ENCODE assay signal across 8 cellular contexts in the genomic region with DNA sequence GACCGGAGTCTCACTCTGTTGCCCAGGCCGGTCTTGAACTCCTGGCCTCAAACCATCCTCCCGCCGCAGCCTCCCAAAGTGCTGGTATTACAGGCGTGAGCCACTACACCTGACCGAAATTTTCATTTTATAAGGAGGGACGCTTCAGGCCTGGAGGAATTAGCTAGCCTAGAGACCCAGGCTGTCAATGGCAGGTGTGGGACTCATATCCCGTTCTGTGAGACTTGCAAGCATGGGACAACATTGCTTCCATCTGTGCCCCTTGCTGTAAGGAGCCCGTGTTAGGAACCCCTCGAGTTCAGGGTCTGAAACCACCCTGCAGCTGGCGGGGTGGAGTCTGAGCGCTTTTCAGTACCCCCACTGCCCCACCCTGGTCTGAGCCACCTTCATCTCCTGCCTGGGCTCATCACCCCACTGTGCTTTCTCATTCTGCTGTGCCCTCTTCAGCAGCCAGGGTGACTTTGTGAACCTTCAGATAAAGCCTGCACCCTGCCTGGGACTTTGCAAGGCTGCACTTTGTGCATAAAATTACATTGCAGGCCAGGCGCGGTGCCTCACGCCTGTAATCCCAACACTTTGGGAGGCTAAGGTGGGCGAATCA. TPM values are rescaled to one million over a fixed set of nuclear protein-coding genes. Genes with fewer than 3 reads are reported as not detected.
DNase-seq lines count a peak whose midpoint lies in the region; ATAC-seq and TF ChIP-seq lines count a peak whose summit lies in the region.

No MANE protein-coding gene starts in this region.

- peak overlapping the region; percentile 95 for H2AK5ac ChIP-seq in mesenchymal stem cell (ENCODE audit: low read length, severe bottlenecking)

- no peak overlapping the region for H2BK15ac ChIP-seq in mesenchymal stem cell (ENCODE audit: low read depth, poor library complexity, severe bottlenecking)

- H3K36me3 ChIP-seq in mesenchymal stem cell (ENCODE audit: control insufficient read depth in 1 of 2, insufficient read depth in 2 of 2, low read depth in 1 of 2, low read length in 2 of 2) (peaks cover 8 to 19% of the 10 kb centered on the region in 2 experiments), uterus (no peaks in the 10 kb centered on the region)

- no peak overlapping the region for H2BK12ac ChIP-seq in mesenchymal stem cell (ENCODE audit: low read length in 2 of 2)

- no peak overlapping the region for H3K9ac ChIP-seq in mesenchymal stem cell (ENCODE audit: low read length)

- no peak overlapping the region for H3K14ac ChIP-seq in mesenchymal stem cell (ENCODE audit: low read length in 2 of 2)

- no peak overlapping the region for H3K18ac ChIP-seq in mesenchymal stem cell (ENCODE audit: low read depth in 1 of 2, low read length in 2 of 2)

- H3K4me3 ChIP-seq in mesenchymal stem cell (ENCODE audit: insufficient read depth in 1 of 2, low read depth in 1 of 2, low read length in 2 of 2) = peak overlapping the region in 1 of 2 experiments; percentile 98
- no peak overlapping the region for H3K4me3 ChIP-seq in uterus

- H2BK120ac ChIP-seq in mesenchymal stem cell (ENCODE audit: low read depth, low read length) = no peak overlapping the region

- H2BK5ac ChIP-seq in mesenchymal stem cell (ENCODE audit: low read depth, low read length, poor library complexity, severe bottlenecking) = no peak overlapping the region

- H3K36me3 Mint-ChIP-seq in activated naive CD4-positive, alpha-beta T cell treated with anti-CD3 and anti-CD28 coated beads, Interleukin-2, amount 50 U/mL, for 24 hours = peaks cover 3% of the 10 kb centered on the region
- H3K36me3 Mint-ChIP-seq in activated naive CD8-positive, alpha-beta T cell treated with anti-CD3 and anti-CD28 coated beads for 36 hours = peaks cover 13% of the 10 kb centered on the region

- TF ChIP-seq CTCF in uterus (IDR thresholded peaks at IDR 0.05) = no peak

- peak overlapping the region; percentile 7 for H4K8ac ChIP-seq in mesenchymal stem cell (ENCODE audit: low read length)

- no peak overlapping the region for H3K23ac ChIP-seq in mesenchymal stem cell (ENCODE audit: low read length in 2 of 2)

- DNase-seq in activated naive CD4-positive, alpha-beta T cell (lab: John Stamatoyannopoulos, UW) = no peak
- DNase-seq in activated naive CD8-positive, alpha-beta T cell treated with anti-CD3 and anti-CD28 coated beads for 36 hours = peak; percentile 4
- peak; percentile 27 for DNase-seq in mesenchymal stem cell
- no peak for DNase-seq in uterus
- DNase-seq in SKM-1 treated with dmso at 0.1 percent for 144 hours (lab: John Stamatoyannopoulos, UW; ENCODE audit: unreplicated experiment) = no peak
- no peak for DNase-seq in sciatic nerve (ENCODE audit: low spot score)

- intact Hi-C loops in uterus (cut with DNase I; ENCODE audit: low total_unique reads) (no loop called here), sciatic nerve (cut with DNase I) (no loop called here)

- no peak overlapping the region for H2AFZ ChIP-seq in mesenchymal stem cell (ENCODE audit: low read depth, low read length)

- H3K27ac Mint-ChIP-seq in activated naive CD4-positive, alpha-beta T cell treated with anti-CD3 and anti-CD28 coated beads, Interleukin-2, amount 50 U/mL, for 24 hours = no peak overlapping the region
- H3K27ac Mint-ChIP-seq in activated naive CD8-positive, alpha-beta T cell treated with anti-CD3 and anti-CD28 coated beads for 36 hours = no peak overlapping the region

- no peaks in the 10 kb centered on the region for H3K27me3 Mint-ChIP-seq in activated naive CD4-positive, alpha-beta T cell treated with anti-CD3 and anti-CD28 coated beads, Interleukin-2, amount 50 U/mL, for 24 hours
- H3K27me3 Mint-ChIP-seq in activated naive CD8-positive, alpha-beta T cell treated with anti-CD3 and anti-CD28 coated beads for 36 hours = no peaks in the 10 kb centered on the region

- ATAC-seq in sciatic nerve (no peak), HG03342 (IDR thresholded peaks at IDR 0.05; ENCODE audit: unreplicated experiment) (no peak)

- H3K27me3 ChIP-seq in mesenchymal stem cell (ENCODE audit: control insufficient read depth in 1 of 2, insufficient read depth in 1 of 2, low read length in 2 of 2) (no peaks in the 10 kb centered on the region), uterus (no peaks in the 10 kb centered on the region)

- no peaks in the 10 kb centered on the region for H3K9me3 Mint-ChIP-seq in activated naive CD4-positive, alpha-beta T cell treated with anti-CD3 and anti-CD28 coated beads, Interleukin-2, amount 50 U/mL, for 24 hours
- H3K9me3 Mint-ChIP-seq in activated naive CD8-positive, alpha-beta T cell treated with anti-CD3 and anti-CD28 coated beads for 36 hours = no peaks in the 10 kb centered on the region

- TF ChIP-seq POLR2A in uterus (IDR thresholded peaks at IDR 0.05) = no peak

- no peaks in the 10 kb centered on the region for H3K9me3 ChIP-seq in mesenchymal stem cell (ENCODE audit: control insufficient read depth, low read length)
- H3K9me3 ChIP-seq in uterus = no peaks in the 10 kb centered on the region

- H3K4me2 ChIP-seq in mesenchymal stem cell (ENCODE audit: low read length, poor library complexity, severe bottlenecking) = peak overlapping the region; percentile 34

- peaks cover 28% of the 10 kb centered on the region for H3K4me1 Mint-ChIP-seq in activated naive CD4-positive, alpha-beta T cell treated with anti-CD3 and anti-CD28 coated beads, Interleukin-2, amount 50 U/mL, for 24 hours
- peaks cover 12% of the 10 kb centered on the region for H3K4me1 Mint-ChIP-seq in activated naive CD8-positive, alpha-beta T cell treated with anti-CD3 and anti-CD28 coated beads for 36 hours

- H3K4me1 ChIP-seq in mesenchymal stem cell (ENCODE audit: control insufficient read depth, insufficient read depth, low read depth, low read length) (peaks cover 15% of the 10 kb centered on the region), uterus (peaks cover 0 to 11% of the 10 kb centered on the region in 2 donors)

- no peak overlapping the region for H4K91ac ChIP-seq in mesenchymal stem cell (ENCODE audit: low read length)

- H3K79me1 ChIP-seq in mesenchymal stem cell (replicated peaks; ENCODE audit: low read length, poor library complexity, severe bottlenecking) = peaks cover 6% of the 10 kb centered on the region

- H3K4ac ChIP-seq in mesenchymal stem cell (ENCODE audit: low read depth in 1 of 2, low read length in 2 of 2) = peak overlapping the region in 1 of 2 experiments; percentile 60

- peak overlapping the region; percentile 29 for H3K27ac ChIP-seq in mesenchymal stem cell (ENCODE audit: low read length, poor library complexity, severe bottlenecking)
- H3K27ac ChIP-seq in uterus = peak overlapping the region; percentile 87 to 89

- 96% methylated on average over 16 of the region's 16 CpGs for WGBS in mesenchymal stem cell

- peak overlapping the region; percentile 66 for H3K4me3 Mint-ChIP-seq in activated naive CD4-positive, alpha-beta T cell treated with anti-CD3 and anti-CD28 coated beads, Interleukin-2, amount 50 U/mL, for 24 hours
- peak overlapping the region; percentile 63 for H3K4me3 Mint-ChIP-seq in activated naive CD8-positive, alpha-beta T cell treated with anti-CD3 and anti-CD28 coated beads for 36 hours

RNA-seq across cellular contexts. Expression of gene DAGLB, which starts 1.3 kb away (rescaled TPM):
- total RNA-seq in activated naive CD8-positive, alpha-beta T cell treated with anti-CD3 and anti-CD28 coated beads for 36 hours = 10 to 100 TPM; 15.7 to 17.1 TPM
- 6.1 TPM for polyA plus RNA-seq in mesenchymal stem cell (2013, experiment 1 of 2)
- 6.4 TPM for polyA plus RNA-seq in mesenchymal stem cell (2013, experiment 2 of 2)
- total RNA-seq in uterus (10 to 100 TPM in 3 of 4 donors, 1 to 10 TPM in 1; 5.4 to 30.2 (median 19.3) TPM), sciatic nerve (21.2 TPM)

RNA-seq across cellular contexts. Expression of gene KDELR2, which starts 34.9 kb away (rescaled TPM):
- 10 to 100 TPM; 63.0 to 67.3 TPM for total RNA-seq in activated naive CD8-positive, alpha-beta T cell treated with anti-CD3 and anti-CD28 coated beads for 36 hours
- polyA plus RNA-seq in mesenchymal stem cell (2013, experiment 1 of 2) = 287 TPM
- 303 TPM for polyA plus RNA-seq in mesenchymal stem cell (2013, experiment 2 of 2)
- total RNA-seq in uterus = 100 to 1,000 TPM in 2 of 4 donors, 10 to 100 TPM in 2; 64.0 to 272 (median 95.4) TPM
- total RNA-seq in sciatic nerve = 90.4 TPM

Comparison
In these comparisons a context has a peak if more than half of its experiments do, and no peak if none do; other contexts are left out.
1. DNase-seq: peak in activated naive CD8-positive, alpha-beta T cell treated with anti-CD3 and anti-CD28 coated beads for 36 hours (single experiment) and mesenchymal stem cell (single experiment); none in activated naive CD4-positive, alpha-beta T cell (0 of 4), uterus (0 of 2), SKM-1 treated with dmso at 0.1 percent for 144 hours (single experiment) and sciatic nerve (single experiment).